In the genomic region with DNA sequence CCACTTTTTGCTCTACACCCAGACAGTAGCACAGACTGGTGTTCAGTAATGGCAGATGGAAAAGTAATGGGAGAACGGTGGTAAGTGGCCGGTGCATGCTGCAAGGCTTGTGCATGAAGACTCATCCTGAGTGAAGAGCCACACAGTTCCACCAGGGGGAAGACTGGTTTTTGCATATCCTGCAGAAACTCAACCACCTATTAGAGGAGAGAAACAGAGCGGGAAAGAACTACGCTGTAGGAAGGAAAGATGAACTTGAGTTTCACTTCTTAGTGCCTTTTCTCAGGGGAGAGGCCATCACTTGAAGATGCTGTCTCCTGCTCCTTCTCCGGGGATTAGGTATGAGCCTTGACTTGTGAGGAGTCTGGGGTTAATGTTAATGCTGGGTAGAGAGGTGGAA, we compare ENCODE assay signal across 10 cellular contexts. TPM values are rescaled to one million over a fixed set of nuclear protein-coding genes. Genes with fewer than 3 reads are reported as not detected.
DNase-seq lines count a peak whose midpoint lies in the region; ATAC-seq and TF ChIP-seq lines count a peak whose summit lies in the region.
"Had no signal": no experiment of that assay in that cellular context is flagged by ENCODE, and none has a peak within 500 bp of the region (broad histone marks: within the 10 kb centered on the region; RNA-seq: fewer than 3 reads in every experiment).

No MANE protein-coding gene starts in this region.

- H3K56ac ChIP-seq in IMR-90 (ENCODE audit: extremely low read depth, insufficient read depth, low read length) = no peak overlapping the region

- TF ChIP-seq CTCF in IMR-90 (conservative IDR thresholded peaks at IDR 0.05; ENCODE audit: low read depth, low read length) = peak; percentile 28
- no peak for TF ChIP-seq CTCF in liver (IDR thresholded peaks at IDR 0.05; ENCODE audit: low read depth, low read length, missing input control)
- no peak for TF ChIP-seq CTCF in RWPE1 (conservative IDR thresholded peaks at IDR 0.05; ENCODE audit: low read depth)

- no peak overlapping the region for H2BK120ac ChIP-seq in IMR-90 (ENCODE audit: low read depth, low read length)

- ATAC-seq in IMR-90 (ENCODE audit: low read depth) = no peak
- ATAC-seq in activated CD8-positive, alpha-beta T cell treated with anti-CD3 and anti-CD28 coated beads, Interleukin-2, amount 10 ng/mL, durations not matched to agents 7 days and 5 days = peak; percentile 49

- H3K27ac Mint-ChIP-seq in activated CD8-positive, alpha-beta T cell treated with anti-CD3 and anti-CD28 coated beads, Interleukin-2, amount 10 ng/mL, durations not matched to agents 7 days and 5 days = no peak overlapping the region
- no peak overlapping the region for H3K27ac Mint-ChIP-seq in T-helper 2 cell treated with Interferon-gamma antibody and Interleukin-4, amounts not matched to agents 5 μg/mL and 100 μg/mL, for 36 hours

- intact Hi-C loops in IMR-90 (cut with micrococcal nuclease) = no loop called here

- no peak overlapping the region for H3K4me3 Mint-ChIP-seq in activated CD8-positive, alpha-beta T cell treated with anti-CD3 and anti-CD28 coated beads, Interleukin-2, amount 10 ng/mL, durations not matched to agents 7 days and 5 days
- no peak overlapping the region for H3K4me3 Mint-ChIP-seq in T-helper 2 cell treated with Interferon-gamma antibody and Interleukin-4, amounts not matched to agents 5 μg/mL and 100 μg/mL, for 36 hours

- H3K27ac ChIP-seq in IMR-90 (ENCODE audit: insufficient read depth, low read length) (no peak overlapping the region), liver (ENCODE audit: low read depth in 1 of 2, low read length in 2 of 2) (no peak overlapping the region), RWPE1 (no peak overlapping the region)

- dilution Hi-C loops in IMR-90 (cut with HindIII; ENCODE audit: low sequenced_read_pairs, unreplicated experiment) = no loop called here

- no TSS peak for BruUV-seq in IMR-90 (replicated peaks; lab: Mats Ljungman, UMichigan)

- no peak overlapping the region for H2AFZ ChIP-seq in IMR-90 (replicated peaks; ENCODE audit: low read length, poor library complexity)

- H3K14ac ChIP-seq in IMR-90 (replicated peaks; ENCODE audit: low read depth, low read length) = no peak overlapping the region

- H3K9ac ChIP-seq in IMR-90 (ENCODE audit: low read depth, low read length) (no peak overlapping the region), liver (ENCODE audit: low read depth in 1 of 2, low read length in 2 of 2) (no peak overlapping the region)

- CTCF ChIA-PET in IMR-90 (lab: Yijun Ruan, JAX) = no interaction called here
- CTCF ChIA-PET in activated CD8-positive, alpha-beta T cell treated with anti-CD3 and anti-CD28 coated beads, Interleukin-2, amount 10 ng/mL, durations not matched to agents 7 days and 5 days (lab: Charles Lee) = no interaction called here
- CTCF ChIA-PET in RWPE1 (lab: Yijun Ruan, JAX) = interaction anchor here (0.8 kb wide), 1 partner anchor 162 kb away, joined by 5 read pairs; no protein-coding TSS in a partner anchor

- no peak overlapping the region for H3K4ac ChIP-seq in IMR-90 (ENCODE audit: low read depth, low read length)

- H4K20me1 ChIP-seq in IMR-90 (ENCODE audit: insufficient read depth, low read length) = no peaks in the 10 kb centered on the region

- no peak overlapping the region for H4K91ac ChIP-seq in IMR-90 (ENCODE audit: insufficient read depth, low read depth, low read length)

- H3K4me1 ChIP-seq in IMR-90 (ENCODE audit: control insufficient read depth, insufficient read depth, low read length) (peaks cover 4% of the 10 kb centered on the region; the same call in 1 of the 2 replicates), liver (ENCODE audit: control insufficient read depth in 4 of 4, insufficient read depth in 4 of 4, low read length in 3 of 4) (no peaks in the 10 kb centered on the region)

- POLR2A ChIA-PET in IMR-90 (lab: Charles Lee; ENCODE audit: unreplicated experiment) (no interaction called here), RWPE1 (lab: Yijun Ruan, JAX; ENCODE audit: low non-redundant PET) (no interaction called here)
- POLR2A ChIA-PET in activated CD8-positive, alpha-beta T cell treated with anti-CD3 and anti-CD28 coated beads, Interleukin-2, amount 10 ng/mL, durations not matched to agents 7 days and 5 days (lab: Charles Lee) = no interaction called here

- no peak overlapping the region for H3K23ac ChIP-seq in IMR-90 (ENCODE audit: low read depth, low read length)

- peak; percentile 20; the same call in 1 of the 2 replicates for TF ChIP-seq RAD21 in IMR-90 (IDR thresholded peaks at IDR 0.05; ENCODE audit: low read length)
- peak; percentile 11 to 45 for TF ChIP-seq RAD21 in liver (IDR thresholded peaks at IDR 0.05)

- H3K4me3 ChIP-seq in IMR-90 (ENCODE audit: insufficient read depth, low read depth, low read length) (no peak overlapping the region), liver (ENCODE audit: low read depth in 1 of 3, low read length in 3 of 3) (no peak overlapping the region)

- no peak overlapping the region for H2AK9ac ChIP-seq in IMR-90 (replicated peaks; ENCODE audit: low read depth, low read length, poor library complexity)

- H3K9me3 Mint-ChIP-seq in activated CD8-positive, alpha-beta T cell treated with anti-CD3 and anti-CD28 coated beads, Interleukin-2, amount 10 ng/mL, durations not matched to agents 7 days and 5 days (ENCODE audit: insufficient read depth) = no peaks in the 10 kb centered on the region
- H3K9me3 Mint-ChIP-seq in T-helper 2 cell treated with Interferon-gamma antibody and Interleukin-4, amounts not matched to agents 5 μg/mL and 100 μg/mL, for 36 hours = no peaks in the 10 kb centered on the region

- H3K27me3 Mint-ChIP-seq in activated CD8-positive, alpha-beta T cell treated with anti-CD3 and anti-CD28 coated beads, Interleukin-2, amount 10 ng/mL, durations not matched to agents 7 days and 5 days (ENCODE audit: low read depth) = peaks cover 35% of the 10 kb centered on the region
- H3K27me3 Mint-ChIP-seq in T-helper 2 cell treated with Interferon-gamma antibody and Interleukin-4, amounts not matched to agents 5 μg/mL and 100 μg/mL, for 36 hours (ENCODE audit: low read depth) = peaks cover 35% of the 10 kb centered on the region

- no peak for TF ChIP-seq POLR2A in IMR-90 (IDR thresholded peaks at IDR 0.05; ENCODE audit: low read depth, low read length)

- no peak overlapping the region for H2BK20ac ChIP-seq in IMR-90 (ENCODE audit: low read depth, low read length)

- DNase-seq in DMS114 treated with DMSO at 0.1 percent for 48 hours (lab: John Stamatoyannopoulos, UW; ENCODE audit: unreplicated experiment) (peak; percentile 10), IMR-90 (peak; percentile 28), RWPE1 (ENCODE audit: low spot score) (no peak), SKM-1 (lab: John Stamatoyannopoulos, UW; ENCODE audit: unreplicated experiment) (no peak), D341Med (ENCODE audit: low spot score) (no peak)
- no peak for DNase-seq in activated CD8-positive, alpha-beta T cell treated with anti-CD3 and anti-CD28 coated beads, Interleukin-2, amount 10 ng/mL, durations not matched to agents 7 days and 5 days
- DNase-seq in T-helper 2 cell treated with Interferon-gamma antibody and Interleukin-4, amounts not matched to agents 5 μg/mL and 100 μg/mL, for 36 hours (ENCODE audit: low spot score) = no peak
- DNase-seq: NCI-H510A; stimulated activated CD4-positive, alpha-beta T cell treated with anti-CD3 and anti-CD28 coated beads, Interleukin-4, amount 100 ng/mL, for 24 hours had no signal

- no peak overlapping the region for H4K5ac ChIP-seq in IMR-90 (ENCODE audit: low read depth, low read length)

- H3K36me3 Mint-ChIP-seq in activated CD8-positive, alpha-beta T cell treated with anti-CD3 and anti-CD28 coated beads, Interleukin-2, amount 10 ng/mL, durations not matched to agents 7 days and 5 days (ENCODE audit: low read depth) = no peaks in the 10 kb centered on the region
- no peaks in the 10 kb centered on the region for H3K36me3 Mint-ChIP-seq in T-helper 2 cell treated with Interferon-gamma antibody and Interleukin-4, amounts not matched to agents 5 μg/mL and 100 μg/mL, for 36 hours (ENCODE audit: low read depth)

- H3K18ac ChIP-seq in IMR-90 (ENCODE audit: low read depth, low read length) = no peak overlapping the region

- peaks cover 3% of the 10 kb centered on the region for H3K4me1 Mint-ChIP-seq in activated CD8-positive, alpha-beta T cell treated with anti-CD3 and anti-CD28 coated beads, Interleukin-2, amount 10 ng/mL, durations not matched to agents 7 days and 5 days (ENCODE audit: low read depth)
- peaks cover 6% of the 10 kb centered on the region for H3K4me1 Mint-ChIP-seq in T-helper 2 cell treated with Interferon-gamma antibody and Interleukin-4, amounts not matched to agents 5 μg/mL and 100 μg/mL, for 36 hours (ENCODE audit: low read depth)

- no peaks in the 10 kb centered on the region for H3K9me3 ChIP-seq in IMR-90 (ENCODE audit: control insufficient read depth, insufficient read depth, low read length)
- no peaks in the 10 kb centered on the region for H3K9me3 ChIP-seq in liver (ENCODE audit: control insufficient read depth in 4 of 4, low read length in 3 of 4)

- no peak overlapping the region for H2BK5ac ChIP-seq in IMR-90 (ENCODE audit: low read depth, low read length, poor library complexity, severe bottlenecking)

- H3K36me3 ChIP-seq in IMR-90 (ENCODE audit: control insufficient read depth, insufficient read depth, low read length) (no peaks in the 10 kb centered on the region), liver (ENCODE audit: control insufficient read depth in 4 of 4, insufficient read depth in 3 of 4, low read depth in 1 of 4, low read length in 3 of 4) (no peaks in the 10 kb centered on the region)

- H3K27me3 ChIP-seq in IMR-90 (ENCODE audit: control insufficient read depth, insufficient read depth, low read length) (peaks cover 15% of the 10 kb centered on the region), liver (ENCODE audit: control insufficient read depth in 4 of 4, insufficient read depth in 4 of 4, low read length in 3 of 4) (no peaks in the 10 kb centered on the region)

- H3K4me2 ChIP-seq in IMR-90 (ENCODE audit: low read depth, low read length) = no peak overlapping the region

- WGBS in IMR-90 (ENCODE audit: extremely low coverage in 2 of 2, insufficient read length in 1 of 2), 2 experiments = no CpG with 5 or more reads among the region's 5 CpGs
- WGBS in liver = 89% methylated on average over 5 of the region's 5 CpGs

- in situ Hi-C loops in IMR-90 (cut with MboI; ENCODE audit: low sequenced_read_pairs) = no loop called here

- H3K9me1 ChIP-seq in IMR-90 (ENCODE audit: insufficient read depth, low read length) = peaks cover under 1% of the 10 kb centered on the region; the same call in 1 of the 2 replicates

- H2BK15ac ChIP-seq in IMR-90 (ENCODE audit: low read depth, low read length) = no peak overlapping the region

- no peaks in the 10 kb centered on the region for H3K79me1 ChIP-seq in IMR-90 (ENCODE audit: low read depth in 1 of 2, low read length in 2 of 2)

- H4K8ac ChIP-seq in IMR-90 (ENCODE audit: low read depth in 2 of 2, low read length in 2 of 2) = no peak overlapping the region

- no peak overlapping the region for H2AK5ac ChIP-seq in IMR-90 (ENCODE audit: low read depth, low read length)

RNA-seq across cellular contexts. Expression of gene PRSS3, which starts 9.4 kb away (rescaled TPM):
- total RNA-seq in IMR-90 (2012; rRNA removed) (16.4 and 26.9 TPM in 2 replicates), liver (1 to 10 TPM in 1 of 2 donors, under 1 TPM in 1; 0.25 to 1.9 TPM)
- polyA plus RNA-seq in IMR-90 (2012; rRNA removed) (7.0 and 7.7 TPM in 2 replicates), liver (1 to 10 TPM; 4.1 to 8.7 TPM)
- 8.9 and 9.3 TPM in 2 replicates for polyA plus RNA-seq in IMR-90 (2012; cell fraction: cytosol; rRNA removed)
- 1.7 and 4.1 TPM in 2 replicates for polyA plus RNA-seq in IMR-90 (2012; cell fraction: nucleus; rRNA removed; ENCODE audit: low replicate concordance)
- total RNA-seq in activated CD8-positive, alpha-beta T cell treated with anti-CD3 and anti-CD28 coated beads, Interleukin-2, amount 10 ng/mL, durations not matched to agents 7 days and 5 days = not detected

RNA-seq across cellular contexts. Expression of gene UBE2R2, which starts 31.0 kb away (rescaled TPM):
- total RNA-seq in IMR-90 (2012; rRNA removed) (12.7 and 17.5 TPM in 2 replicates), liver (10 to 100 TPM; 10.8 to 13.4 TPM)
- polyA plus RNA-seq in IMR-90 (2012; rRNA removed) (23.3 and 24.8 TPM in 2 replicates), liver (10 to 100 TPM; 15.0 TPM)
- polyA plus RNA-seq in IMR-90 (2012; cell fraction: cytosol; rRNA removed) = 10.4 and 11.4 TPM in 2 replicates
- 5.9 and 25.7 TPM in 2 replicates for polyA plus RNA-seq in IMR-90 (2012; cell fraction: nucleus; rRNA removed; ENCODE audit: low replicate concordance)
- 10 to 100 TPM; 28.2 to 28.3 TPM for total RNA-seq in activated CD8-positive, alpha-beta T cell treated with anti-CD3 and anti-CD28 coated beads, Interleukin-2, amount 10 ng/mL, durations not matched to agents 7 days and 5 days

Comparison
In these comparisons a context has a peak if more than half of its experiments do, and no peak if none do; other contexts are left out.
1. DNase-seq: peak in DMS114 treated with DMSO at 0.1 percent for 48 hours (single experiment) and IMR-90 (single experiment); none in activated CD8-positive, alpha-beta T cell treated with anti-CD3 and anti-CD28 coated beads, Interleukin-2, amount 10 ng/mL, durations not matched to agents 7 days and 5 days (single experiment), RWPE1 (single experiment), T-helper 2 cell treated with Interferon-gamma antibody and Interleukin-4, amounts not matched to agents 5 μg/mL and 100 μg/mL, for 36 hours (single experiment), SKM-1 (single experiment) and D341Med (single experiment).